ENCODE assay signal across 9 cellular contexts in genomic region chr11:45021692-45022130, GRCh38.
DNase-seq lines count a peak whose midpoint lies in the region; ATAC-seq and TF ChIP-seq lines count a peak whose summit lies in the region.
"Had no signal": no experiment of that assay in that cellular context is flagged by ENCODE, and none has a peak within 500 bp of the region (broad histone marks: within the 10 kb centered on the region; RNA-seq: fewer than 3 reads in every experiment).

No MANE protein-coding gene starts in this region.

- H3K4me1 ChIP-seq in tibial nerve (peaks cover 0 to 36% (median 10%) of the 10 kb centered on the region in 4 donors), prostate gland (replicated peaks) (no peaks in the 10 kb centered on the region)

- H3K27me3 ChIP-seq in layer of hippocampus (ENCODE audit: control insufficient read depth, insufficient read depth, low read length) (no peaks in the 10 kb centered on the region), tibial nerve (no peaks in the 10 kb centered on the region), prostate gland (replicated peaks; ENCODE audit: insufficient read depth) (no peaks in the 10 kb centered on the region)

- H3K4me3 ChIP-seq in tibial nerve (no peak overlapping the region), prostate gland (no peak overlapping the region)

- peak in 1 of 2 donors; percentile 73 for TF ChIP-seq EP300 in tibial nerve (IDR thresholded peaks at IDR 0.05)

- no peak for TF ChIP-seq CTCF in tibial nerve (IDR thresholded peaks at IDR 0.05)
- TF ChIP-seq CTCF in prostate gland (IDR thresholded peaks at IDR 0.05) = no peak

- intact Hi-C loops in prostate gland (cut with DNase I) = no loop called here

- H3K27ac ChIP-seq in layer of hippocampus (ENCODE audit: low read depth, low read length) (peak overlapping the region; percentile 62), tibial nerve (peak overlapping the region in 2 of 4 donors; percentile 46 to 63), prostate gland (no peak overlapping the region)

- H3K9me3 ChIP-seq in tibial nerve (no peaks in the 10 kb centered on the region), prostate gland (no peaks in the 10 kb centered on the region)

- H3K36me3 ChIP-seq in tibial nerve (no peaks in the 10 kb centered on the region), prostate gland (no peaks in the 10 kb centered on the region)

- DNase-seq in NCI-H2196 (lab: John Stamatoyannopoulos, UW; ENCODE audit: unreplicated experiment) (peak; percentile 38), NCI-H2196 treated with DMSO at 0.1 percent for 48 hours (lab: John Stamatoyannopoulos, UW; ENCODE audit: unreplicated experiment) (no peak), astrocyte of the hippocampus (ENCODE audit: low read depth, low spot score) (peak; percentile 72), tibial nerve (ENCODE audit: low spot score in 2 of 2) (peak; percentile 75 to 81), prostate gland (ENCODE audit: low spot score) (no peak), EL (no peak)

- 9 to 16% methylated on average over 9 of the region's 9 CpGs for WGBS in tibial nerve, 2 donors
- 9% methylated on average over 9 of the region's 9 CpGs for WGBS in prostate gland

- TF ChIP-seq POLR2A in tibial nerve (IDR thresholded peaks at IDR 0.05) (no peak), prostate gland (IDR thresholded peaks at IDR 0.05) (no peak)

- no peak for ATAC-seq in HG02852 (IDR thresholded peaks at IDR 0.05; ENCODE audit: unreplicated experiment)
- ATAC-seq: esophagus mucosa had no signal

Comparison
In these comparisons a context has a peak if more than half of its experiments do, and no peak if none do; other contexts are left out.
1. DNase-seq: peak in NCI-H2196 (single experiment), astrocyte of the hippocampus (single experiment) and tibial nerve (2 of 2); none in NCI-H2196 treated with DMSO at 0.1 percent for 48 hours (single experiment), prostate gland (single experiment) and EL (single experiment).